14 cellular contexts compared by ENCODE assay signal in the genomic region with DNA sequence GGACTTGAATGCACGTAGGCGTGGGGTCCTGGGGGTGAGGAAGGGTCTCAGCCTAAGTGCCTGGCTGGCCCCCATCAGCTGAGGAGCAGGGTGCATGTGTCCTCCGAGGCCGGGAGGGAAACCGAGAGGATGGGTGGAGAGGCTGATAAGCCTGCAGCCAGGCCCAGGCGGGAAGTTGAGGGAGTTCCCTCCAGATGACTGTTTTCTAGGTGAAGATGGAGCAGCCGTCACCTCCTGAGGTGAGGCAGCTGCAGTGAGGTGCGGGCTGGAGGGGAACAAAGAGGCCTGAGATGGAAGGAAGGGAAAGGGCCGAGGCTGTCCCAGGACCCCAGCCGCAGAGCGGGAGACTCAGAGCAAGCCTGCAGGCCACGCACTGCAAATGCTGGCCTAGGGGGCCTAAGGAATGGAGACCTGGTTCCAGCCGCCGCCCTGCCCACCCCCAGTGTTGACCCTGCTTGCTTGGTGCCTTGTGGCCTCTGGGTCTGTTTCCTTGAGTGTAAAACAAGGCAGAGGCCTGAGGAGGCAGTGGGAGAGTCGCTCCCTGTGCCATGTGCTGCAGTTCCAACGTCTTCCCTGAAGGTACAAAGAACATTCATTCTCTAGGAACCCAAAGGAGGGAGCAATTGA. TPM values are rescaled to one million over a fixed set of nuclear protein-coding genes. Genes with fewer than 3 reads are reported as not detected.
A peak's percentile ranks its signal among the peaks of the same experiment; 100 is the strongest.
DNase-seq lines count a peak whose midpoint lies in the region; ATAC-seq and TF ChIP-seq lines count a peak whose summit lies in the region.
"Had no signal": no experiment of that assay in that cellular context is flagged by ENCODE, and none has a peak within 500 bp of the region (broad histone marks: within the 10 kb centered on the region; RNA-seq: fewer than 3 reads in every experiment).

No MANE protein-coding gene starts in this region.

- H3K9me3 ChIP-seq in right cardiac atrium (ENCODE audit: control insufficient read depth, low read length), result no peaks in the 10 kb centered on the region
- H3K9me3 ChIP-seq in spleen, result no peaks in the 10 kb centered on the region
- H3K9me3 ChIP-seq in SJCRH30 (replicated peaks), result no peaks in the 10 kb centered on the region

- H4K20me1 ChIP-seq in GM23338 (replicated peaks; ENCODE audit: insufficient read depth), result no peaks in the 10 kb centered on the region

- H3K4me1 Mint-ChIP-seq in GM23338, result peaks cover 9% of the 10 kb centered on the region; the same call in 2 of the 3 replicates
- peaks cover 85% of the 10 kb centered on the region for H3K4me1 Mint-ChIP-seq in activated naive CD8-positive, alpha-beta T cell treated with anti-CD3 and anti-CD28 coated beads for 36 hours
- H3K4me1 Mint-ChIP-seq: brain had no signal

- peak; percentile 78 for ATAC-seq in GM23338
- ATAC-seq in right cardiac atrium, result peak; percentile 3 to 24
- ATAC-seq: esophagus mucosa had no signal

- peak; percentile 8 for DNase-seq in GM23338 (ENCODE audit: low spot score)
- no peak for DNase-seq in activated naive CD8-positive, alpha-beta T cell treated with anti-CD3 and anti-CD28 coated beads for 36 hours
- DNase-seq in right cardiac atrium, result peak; percentile 36 to 67 (median 66)
- DNase-seq in spleen, result peak; percentile 84
- no peak for DNase-seq in AG08396 (ENCODE audit: low spot score)
- no peak for DNase-seq in NCI-H2029 treated with DMSO at 0.1 percent for 48 hours (lab: John Stamatoyannopoulos, UW)
- DNase-seq in HuH-7 (ENCODE audit: low spot score), result no peak
- DNase-seq in SJCRH30, result no peak
- DNase-seq: activated T-cell treated with anti-CD3 and anti-CD28 coated beads for 4 hours, NCI-H2171, RPMI8226 had no signal

- intact Hi-C loops in right cardiac atrium (cut with DNase I) (loop anchor here in 1 of 4 donors (5.0 kb wide), 1 partner anchor 40 kb away; no protein-coding TSS in a partner anchor), spleen (cut with DNase I; ENCODE audit: low total_unique reads) (no loop called here)

- no peak overlapping the region for H3K4me3 Mint-ChIP-seq in GM23338
- H3K4me3 Mint-ChIP-seq in activated naive CD8-positive, alpha-beta T cell treated with anti-CD3 and anti-CD28 coated beads for 36 hours, result peak overlapping the region; percentile 87
- H3K4me3 Mint-ChIP-seq: brain, neural crest cell had no signal

- no peaks in the 10 kb centered on the region for H3F3A ChIP-seq in GM23338 (replicated peaks; ENCODE audit: low read depth)

- H3K4me1 ChIP-seq in GM23338 (ENCODE audit: insufficient read depth) (no peaks in the 10 kb centered on the region), right cardiac atrium (ENCODE audit: control insufficient read depth, insufficient read depth, low read length) (peaks cover 14% of the 10 kb centered on the region), spleen (peaks cover 22 to 100% (median 93%) of the 10 kb centered on the region in 6 donors), SJCRH30 (peaks cover 8% of the 10 kb centered on the region)

- no peak for TF ChIP-seq POLR2A in spleen (IDR thresholded peaks at IDR 0.05)

- H3K27ac ChIP-seq in GM23338 (ENCODE audit: low read depth) (no peak overlapping the region), right cardiac atrium (ENCODE audit: low read length) (peak overlapping the region; percentile 86), spleen (peak overlapping the region; percentile 73 to 98 (median 94)), SJCRH30 (no peak overlapping the region)

- no peaks in the 10 kb centered on the region for H3K9me2 ChIP-seq in GM23338 (ENCODE audit: insufficient read depth)

- H3K27me3 Mint-ChIP-seq in GM23338 (ENCODE audit: insufficient read depth, low read depth, poor library complexity), result peaks cover 14% of the 10 kb centered on the region
- H3K27me3 Mint-ChIP-seq in activated naive CD8-positive, alpha-beta T cell treated with anti-CD3 and anti-CD28 coated beads for 36 hours, result no peaks in the 10 kb centered on the region

- H3K27ac Mint-ChIP-seq in GM23338, result no peak overlapping the region
- H3K27ac Mint-ChIP-seq in activated naive CD8-positive, alpha-beta T cell treated with anti-CD3 and anti-CD28 coated beads for 36 hours, result peak overlapping the region; percentile 72

- H3K36me3 ChIP-seq in GM23338 (ENCODE audit: insufficient read depth) (no peaks in the 10 kb centered on the region), spleen (peaks cover 0 to 53% (median 5%) of the 10 kb centered on the region in 6 donors), SJCRH30 (no peaks in the 10 kb centered on the region)

- H3K4me3 ChIP-seq in GM23338 (no peak overlapping the region), right cardiac atrium (ENCODE audit: low read length) (peak overlapping the region; percentile 71), spleen (peak overlapping the region in 6 of 8 donors; percentile 28 to 64 (median 42)), SJCRH30 (no peak overlapping the region)

- H3K79me2 ChIP-seq in GM23338 (replicated peaks; ENCODE audit: insufficient read depth), result no peaks in the 10 kb centered on the region

- H3K9me3 Mint-ChIP-seq in GM23338, result no peaks in the 10 kb centered on the region; the same call in 2 of the 3 replicates
- H3K9me3 Mint-ChIP-seq in activated naive CD8-positive, alpha-beta T cell treated with anti-CD3 and anti-CD28 coated beads for 36 hours, result no peaks in the 10 kb centered on the region
- H3K9me3 Mint-ChIP-seq: neural crest cell had no signal

- H3K27me3 ChIP-seq in GM23338 (ENCODE audit: insufficient read depth), result no peaks in the 10 kb centered on the region
- H3K27me3 ChIP-seq in right cardiac atrium (ENCODE audit: control insufficient read depth, insufficient read depth), result no peaks in the 10 kb centered on the region
- no peaks in the 10 kb centered on the region for H3K27me3 ChIP-seq in spleen (replicated peaks in 1 of 7)
- H3K27me3 ChIP-seq in SJCRH30, result no peaks in the 10 kb centered on the region

- H3K36me3 Mint-ChIP-seq in GM23338 (ENCODE audit: low read depth), result no peaks in the 10 kb centered on the region
- peaks cover 65% of the 10 kb centered on the region for H3K36me3 Mint-ChIP-seq in activated naive CD8-positive, alpha-beta T cell treated with anti-CD3 and anti-CD28 coated beads for 36 hours
- H3K36me3 Mint-ChIP-seq: brain had no signal

- no peak overlapping the region for H3K4me2 ChIP-seq in GM23338

- peak overlapping the region; percentile 91 for H2AFZ ChIP-seq in GM23338

- no peak for TF ChIP-seq CTCF in GM23338 (conservative IDR thresholded peaks at IDR 0.05; ENCODE audit: low read depth in 2 of 2)
- TF ChIP-seq CTCF in spleen (IDR thresholded peaks at IDR 0.05 in 8 of 11, conservative IDR thresholded peaks at IDR 0.05 in 3 of 11), result no peak

- WGBS in right cardiac atrium, result 62% methylated on average over 16 of the region's 16 CpGs
- 60 to 73% (median 61%) methylated on average over 15 to 16 of the region's 16 CpGs for WGBS in spleen, 5 donors

TF ChIP-seq in GM23338, 12 proteins besides CTCF, POLR2A, EP300 and RAD21 (continues in another document):
- TF ChIP-seq EZH2phosphoT487 (IDR thresholded peaks at IDR 0.05; ENCODE audit: unreplicated experiment) (no peak), POLR2AphosphoS5 (IDR thresholded peaks at IDR 0.05; ENCODE audit: low read depth) (no peak), NANOG (IDR thresholded peaks at IDR 0.05; ENCODE audit: borderline replicate concordance) (no peak), ETS1 (IDR thresholded peaks at IDR 0.05) (no peak), EZH2 (IDR thresholded peaks at IDR 0.05; ENCODE audit: low read depth, unreplicated experiment) (no peak), ZNF331 (CRISPR knock-in tag; IDR thresholded peaks at IDR 0.05; ENCODE audit: low read depth) (no peak), CREB1 (CRISPR knock-in tag; IDR thresholded peaks at IDR 0.05; ENCODE audit: low read depth) (no peak), STAT1 (IDR thresholded peaks at IDR 0.05; ENCODE audit: unreplicated experiment) (no peak), REST (IDR thresholded peaks at IDR 0.05; ENCODE audit: unreplicated experiment) (no peak)

RNA-seq across cellular contexts. Expression of gene PECAM1, which starts 3.0 kb away (rescaled TPM):
- 0.04 TPM in 1 of 2 replicates, not detected in the other for total RNA-seq in GM23338 (2014; rRNA removed; shearing (Covaris generic))
- polyA plus RNA-seq in GM23338 (2016; fragmentation: Nextera tagmentation; extraction: Ambion mirVana) (not detected in 2 replicates), right cardiac atrium (42.8 TPM), spleen (10 to 100 TPM; 18.5 to 30.3 (median 21.0) TPM)
- 10 to 100 TPM; 35.6 to 37.6 TPM for total RNA-seq in activated naive CD8-positive, alpha-beta T cell treated with anti-CD3 and anti-CD28 coated beads for 36 hours
- total RNA-seq in right cardiac atrium (100 to 1,000 TPM in 3 of 4 donors, 10 to 100 TPM in 1; 99.4 to 201 (median 193) TPM), spleen (100 to 1,000 TPM; 184 to 318 (median 215) TPM)
- 0.49 and 0.68 TPM in 2 replicates for total RNA-seq in SJCRH30 (2014; rRNA removed; shearing (Covaris generic))

Comparison
In these comparisons a context has a peak if more than half of its experiments do, and no peak if none do; other contexts are left out.
1. DNase-seq: peak in GM23338 (single experiment), right cardiac atrium (3 of 3) and spleen (single experiment); none in activated naive CD8-positive, alpha-beta T cell treated with anti-CD3 and anti-CD28 coated beads for 36 hours (single experiment), AG08396 (single experiment), NCI-H2029 treated with DMSO at 0.1 percent for 48 hours (single experiment), HuH-7 (single experiment) and SJCRH30 (0 of 2).
2. H3K27ac ChIP-seq: peak in right cardiac atrium (single experiment) and spleen (8 of 8); none in GM23338 (single experiment) and SJCRH30 (single experiment).
3. H3K4me3 ChIP-seq: peak in right cardiac atrium (single experiment) and spleen (6 of 8); none in GM23338 (single experiment) and SJCRH30 (single experiment).
4. RNA of gene PECAM1, which starts 3.0 kb away (total RNA-seq): 184 to 318 TPM in spleen, 99.4 to 201 TPM in right cardiac atrium and 35.6 to 37.6 TPM in activated naive CD8-positive, alpha-beta T cell treated with anti-CD3 and anti-CD28 coated beads for 36 hours; 0.49 to 0.68 TPM in SJCRH30 and 0.04 TPM in GM23338; every median in the first group is over 10 times any median in the second.